In genomic region chr1:165738794-165739193, GRCh38 we compare ENCODE assay signal across 2 cellular contexts.
TF ChIP-seq lines count a peak whose summit lies in the region.

No MANE protein-coding gene starts in this region.

TF ChIP-seq in GM12878, 131 proteins besides CTCF, POLR2A, EP300 and RAD21:
- TF ChIP-seq CREM (IDR thresholded peaks at IDR 0.05; ENCODE audit: low read depth), result no peak
- TF ChIP-seq POU2F2 (IDR thresholded peaks at IDR 0.05; ENCODE audit: borderline replicate concordance, low read depth, low read length), result peak; percentile 57; the same call in 1 of the 3 replicates

TF ChIP-seq in GM23338, 12 proteins besides CTCF, POLR2A, EP300 and RAD21:
- TF ChIP-seq REST (IDR thresholded peaks at IDR 0.05; ENCODE audit: unreplicated experiment) (no peak), CREB1 (CRISPR knock-in tag; IDR thresholded peaks at IDR 0.05; ENCODE audit: low read depth) (no peak), EZH2 (IDR thresholded peaks at IDR 0.05; ENCODE audit: low read depth, unreplicated experiment) (no peak), ZNF114 (CRISPR knock-in tag; IDR thresholded peaks at IDR 0.05) (no peak), POLR2AphosphoS5 (IDR thresholded peaks at IDR 0.05; ENCODE audit: low read depth) (no peak), JUNB (IDR thresholded peaks at IDR 0.05; ENCODE audit: unreplicated experiment) (no peak), EZH2phosphoT487 (IDR thresholded peaks at IDR 0.05; ENCODE audit: unreplicated experiment) (no peak), STAT1 (IDR thresholded peaks at IDR 0.05; ENCODE audit: unreplicated experiment) (no peak), NANOG (IDR thresholded peaks at IDR 0.05; ENCODE audit: borderline replicate concordance) (no peak)
- TF ChIP-seq, protein P1, sequence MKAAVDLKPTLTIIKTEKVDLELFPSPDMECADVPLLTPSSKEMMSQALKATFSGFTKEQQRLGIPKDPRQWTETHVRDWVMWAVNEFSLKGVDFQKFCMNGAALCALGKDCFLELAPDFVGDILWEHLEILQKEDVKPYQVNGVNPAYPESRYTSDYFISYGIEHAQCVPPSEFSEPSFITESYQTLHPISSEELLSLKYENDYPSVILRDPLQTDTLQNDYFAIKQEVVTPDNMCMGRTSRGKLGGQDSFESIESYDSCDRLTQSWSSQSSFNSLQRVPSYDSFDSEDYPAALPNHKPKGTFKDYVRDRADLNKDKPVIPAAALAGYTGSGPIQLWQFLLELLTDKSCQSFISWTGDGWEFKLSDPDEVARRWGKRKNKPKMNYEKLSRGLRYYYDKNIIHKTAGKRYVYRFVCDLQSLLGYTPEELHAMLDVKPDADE (IDR thresholded peaks at IDR 0.05), result no peak
- TF ChIP-seq, protein P2, sequence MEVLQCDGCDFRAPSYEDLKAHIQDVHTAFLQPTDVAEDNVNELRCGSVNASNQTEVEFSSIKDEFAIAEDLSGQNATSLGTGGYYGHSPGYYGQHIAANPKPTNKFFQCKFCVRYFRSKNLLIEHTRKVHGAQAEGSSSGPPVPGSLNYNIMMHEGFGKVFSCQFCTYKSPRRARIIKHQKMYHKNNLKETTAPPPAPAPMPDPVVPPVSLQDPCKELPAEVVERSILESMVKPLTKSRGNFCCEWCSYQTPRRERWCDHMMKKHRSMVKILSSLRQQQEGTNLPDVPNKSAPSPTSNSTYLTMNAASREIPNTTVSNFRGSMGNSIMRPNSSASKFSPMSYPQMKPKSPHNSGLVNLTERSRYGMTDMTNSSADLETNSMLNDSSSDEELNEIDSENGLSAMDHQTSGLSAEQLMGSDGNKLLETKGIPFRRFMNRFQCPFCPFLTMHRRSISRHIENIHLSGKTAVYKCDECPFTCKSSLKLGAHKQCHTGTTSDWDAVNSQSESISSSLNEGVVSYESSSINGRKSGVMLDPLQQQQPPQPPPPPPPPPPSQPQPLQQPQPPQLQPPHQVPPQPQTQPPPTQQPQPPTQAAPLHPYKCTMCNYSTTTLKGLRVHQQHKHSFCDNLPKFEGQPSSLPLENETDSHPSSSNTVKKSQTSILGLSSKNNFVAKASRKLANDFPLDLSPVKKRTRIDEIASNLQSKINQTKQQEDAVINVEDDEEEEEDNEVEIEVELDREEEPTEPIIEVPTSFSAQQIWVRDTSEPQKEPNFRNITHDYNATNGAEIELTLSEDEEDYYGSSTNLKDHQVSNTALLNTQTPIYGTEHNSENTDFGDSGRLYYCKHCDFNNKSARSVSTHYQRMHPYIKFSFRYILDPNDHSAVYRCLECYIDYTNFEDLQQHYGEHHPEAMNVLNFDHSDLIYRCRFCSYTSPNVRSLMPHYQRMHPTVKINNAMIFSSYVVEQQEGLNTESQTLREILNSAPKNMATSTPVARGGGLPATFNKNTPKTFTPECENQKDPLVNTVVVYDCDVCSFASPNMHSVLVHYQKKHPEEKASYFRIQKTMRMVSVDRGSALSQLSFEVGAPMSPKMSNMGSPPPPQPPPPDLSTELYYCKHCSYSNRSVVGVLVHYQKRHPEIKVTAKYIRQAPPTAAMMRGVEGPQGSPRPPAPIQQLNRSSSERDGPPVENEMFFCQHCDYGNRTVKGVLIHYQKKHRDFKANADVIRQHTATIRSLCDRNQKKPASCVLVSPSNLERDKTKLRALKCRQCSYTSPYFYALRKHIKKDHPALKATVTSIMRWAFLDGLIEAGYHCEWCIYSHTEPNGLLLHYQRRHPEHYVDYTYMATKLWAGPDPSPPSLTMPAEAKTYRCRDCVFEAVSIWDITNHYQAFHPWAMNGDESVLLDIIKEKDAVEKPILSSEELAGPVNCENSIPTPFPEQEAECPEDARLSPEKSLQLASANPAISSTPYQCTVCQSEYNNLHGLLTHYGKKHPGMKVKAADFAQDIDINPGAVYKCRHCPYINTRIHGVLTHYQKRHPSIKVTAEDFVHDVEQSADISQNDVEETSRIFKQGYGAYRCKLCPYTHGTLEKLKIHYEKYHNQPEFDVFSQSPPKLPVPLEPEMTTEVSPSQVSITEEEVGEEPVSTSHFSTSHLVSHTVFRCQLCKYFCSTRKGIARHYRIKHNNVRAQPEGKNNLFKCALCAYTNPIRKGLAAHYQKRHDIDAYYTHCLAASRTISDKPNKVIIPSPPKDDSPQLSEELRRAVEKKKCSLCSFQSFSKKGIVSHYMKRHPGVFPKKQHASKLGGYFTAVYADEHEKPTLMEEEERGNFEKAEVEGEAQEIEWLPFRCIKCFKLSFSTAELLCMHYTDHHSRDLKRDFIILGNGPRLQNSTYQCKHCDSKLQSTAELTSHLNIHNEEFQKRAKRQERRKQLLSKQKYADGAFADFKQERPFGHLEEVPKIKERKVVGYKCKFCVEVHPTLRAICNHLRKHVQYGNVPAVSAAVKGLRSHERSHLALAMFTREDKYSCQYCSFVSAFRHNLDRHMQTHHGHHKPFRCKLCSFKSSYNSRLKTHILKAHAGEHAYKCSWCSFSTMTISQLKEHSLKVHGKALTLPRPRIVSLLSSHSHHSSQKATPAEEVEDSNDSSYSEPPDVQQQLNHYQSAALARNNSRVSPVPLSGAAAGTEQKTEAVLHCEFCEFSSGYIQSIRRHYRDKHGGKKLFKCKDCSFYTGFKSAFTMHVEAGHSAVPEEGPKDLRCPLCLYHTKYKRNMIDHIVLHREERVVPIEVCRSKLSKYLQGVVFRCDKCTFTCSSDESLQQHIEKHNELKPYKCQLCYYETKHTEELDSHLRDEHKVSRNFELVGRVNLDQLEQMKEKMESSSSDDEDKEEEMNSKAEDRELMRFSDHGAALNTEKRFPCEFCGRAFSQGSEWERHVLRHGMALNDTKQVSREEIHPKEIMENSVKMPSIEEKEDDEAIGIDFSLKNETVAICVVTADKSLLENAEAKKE (CRISPR knock-in tag; IDR thresholded peaks at IDR 0.05), result no peak
